Comparison of ENCODE assay signal across 10 cellular contexts in the genomic region with DNA sequence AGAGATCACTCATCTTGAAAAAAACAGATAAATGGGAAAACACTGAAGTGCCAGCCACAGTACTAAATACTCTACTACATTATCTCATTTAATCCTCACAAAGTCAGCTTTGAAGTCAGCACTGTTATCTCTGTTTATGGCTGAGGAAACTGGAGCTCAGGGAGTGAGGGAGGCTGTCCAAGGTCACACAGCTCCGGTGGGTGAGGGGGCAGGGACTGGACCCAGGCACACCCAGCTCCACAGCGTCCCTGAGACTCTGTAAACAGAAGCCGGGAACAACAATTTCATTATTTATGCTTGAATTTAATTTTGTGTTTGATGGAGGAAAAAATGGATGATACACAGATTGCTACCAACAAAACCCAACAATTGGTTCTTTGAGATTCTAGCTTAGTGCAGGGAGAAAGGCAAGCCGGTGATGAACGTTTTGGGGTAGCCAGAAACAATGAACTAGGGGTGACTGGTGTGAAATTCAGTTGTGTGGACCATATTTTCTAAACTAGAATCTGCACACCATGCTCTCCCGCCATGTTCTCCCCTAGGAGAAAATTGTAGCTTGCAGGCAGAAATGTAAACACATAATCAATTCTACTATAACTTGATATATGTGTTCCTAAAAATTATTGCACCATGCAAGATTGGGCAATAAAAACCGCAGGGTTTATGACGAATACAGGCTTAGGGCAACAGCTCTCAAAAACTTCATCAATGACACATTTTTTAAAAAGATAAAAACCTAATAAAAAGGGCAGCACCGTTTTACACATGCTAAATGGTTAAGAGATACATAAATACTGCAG. TPM values are rescaled to one million over a fixed set of nuclear protein-coding genes. Genes with fewer than 3 reads are reported as not detected.
DNase-seq lines count a peak whose midpoint lies in the region; ATAC-seq, FAIRE-seq and TF ChIP-seq lines count a peak whose summit lies in the region.
"Had no signal": no experiment of that assay in that cellular context is flagged by ENCODE, and none has a peak within 500 bp of the region (broad histone marks: within the 10 kb centered on the region; RNA-seq: fewer than 3 reads in every experiment).

A gene with protein sequence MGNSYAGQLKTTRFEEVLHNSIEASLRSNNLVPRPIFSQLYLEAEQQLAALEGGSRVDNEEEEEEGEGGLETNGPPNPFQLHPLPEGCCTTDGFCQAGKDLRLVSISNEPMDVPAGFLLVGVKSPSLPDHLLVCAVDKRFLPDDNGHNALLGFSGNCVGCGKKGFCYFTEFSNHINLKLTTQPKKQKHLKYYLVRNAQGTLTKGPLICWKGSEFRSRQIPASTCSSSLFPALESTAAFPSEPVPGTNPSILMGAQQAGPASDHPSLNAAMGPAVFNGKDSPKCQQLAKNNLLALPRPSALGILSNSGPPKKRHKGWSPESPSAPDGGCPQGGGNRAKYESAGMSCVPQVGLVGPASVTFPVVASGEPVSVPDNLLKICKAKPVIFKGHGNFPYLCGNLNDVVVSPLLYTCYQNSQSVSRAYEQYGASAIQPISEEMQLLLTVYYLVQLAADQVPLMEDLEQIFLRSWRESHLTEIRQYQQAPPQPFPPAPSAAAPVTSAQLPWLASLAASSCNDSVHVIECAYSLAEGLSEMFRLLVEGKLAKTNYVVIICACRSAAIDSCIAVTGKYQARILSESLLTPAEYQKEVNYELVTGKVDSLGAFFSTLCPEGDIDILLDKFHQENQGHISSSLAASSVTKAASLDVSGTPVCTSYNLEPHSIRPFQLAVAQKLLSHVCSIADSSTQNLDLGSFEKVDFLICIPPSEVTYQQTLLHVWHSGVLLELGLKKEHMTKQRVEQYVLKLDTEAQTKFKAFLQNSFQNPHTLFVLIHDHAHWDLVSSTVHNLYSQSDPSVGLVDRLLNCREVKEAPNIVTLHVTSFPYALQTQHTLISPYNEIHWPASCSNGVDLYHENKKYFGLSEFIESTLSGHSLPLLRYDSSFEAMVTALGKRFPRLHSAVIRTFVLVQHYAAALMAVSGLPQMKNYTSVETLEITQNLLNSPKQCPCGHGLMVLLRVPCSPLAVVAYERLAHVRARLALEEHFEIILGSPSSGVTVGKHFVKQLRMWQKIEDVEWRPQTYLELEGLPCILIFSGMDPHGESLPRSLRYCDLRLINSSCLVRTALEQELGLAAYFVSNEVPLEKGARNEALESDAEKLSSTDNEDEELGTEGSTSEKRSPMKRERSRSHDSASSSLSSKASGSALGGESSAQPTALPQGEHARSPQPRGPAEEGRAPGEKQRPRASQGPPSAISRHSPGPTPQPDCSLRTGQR (N-terminal part only) (plus strand): TSS at position 768 of the 800 bp plus-strand sequence. CDS start 22,570 bp downstream, outside the sequence.

- peak; percentile 46 for DNase-seq in ELR (ENCODE audit: low read depth)
- DNase-seq in NCI-H2081 (lab: John Stamatoyannopoulos, UW) = peak; percentile 42 to 74
- peak; percentile 73 for DNase-seq in bronchial epithelial cell (ENCODE audit: low read depth)
- no peak for DNase-seq in midbrain (lab: John Stamatoyannopoulos, UW)
- no peak for DNase-seq in iPS-NIHi11 (ENCODE audit: low spot score)
- DNase-seq in activated CD4-positive, CD25-positive, alpha-beta regulatory T cell treated with anti-CD3 and anti-CD28 coated beads, Interleukin-2, amount 50 U/mL, for 72 hours = no peak
- DNase-seq: DMS79, NCI-H1105 had no signal

- TF ChIP-seq CTCF in bronchial epithelial cell (IDR thresholded peaks at IDR 0.05; ENCODE audit: insufficient read depth, low read length, severe bottlenecking) = no peak

- peaks cover 5% of the 10 kb centered on the region for H3K27me3 ChIP-seq in bronchial epithelial cell (ENCODE audit: control insufficient read depth, insufficient read depth, low read length)

- H3K4me3 ChIP-seq in bronchial epithelial cell (ENCODE audit: low read depth, low read length) = no peak within 1 kb of the TSS
- H3K4me3 ChIP-seq in mesodermal cell (ENCODE audit: extremely low read depth, insufficient read depth, low read length, poor library complexity, severe bottlenecking) = no peak within 1 kb of the TSS

- H3K36me3 ChIP-seq in bronchial epithelial cell (ENCODE audit: control insufficient read depth, insufficient read depth, low read length) (no peaks in the 10 kb centered on the region), mesodermal cell (ENCODE audit: control insufficient read depth, insufficient read depth, low read length) (peaks cover 6% of the 10 kb centered on the region)

- peaks cover 19% of the 10 kb centered on the region for H3K4me1 ChIP-seq in mesodermal cell (ENCODE audit: control insufficient read depth, insufficient read depth, low read length, poor library complexity, severe bottlenecking)

- no peaks in the 10 kb centered on the region for H3K9me3 ChIP-seq in mesodermal cell (ENCODE audit: control insufficient read depth, low read length)

- WGBS in mesodermal cell (ENCODE audit: insufficient coverage in 2 of 2), 2 experiments = 89 to 100% methylated on average over 2 to 4 of the region's 9 CpGs

- FAIRE-seq in bronchial epithelial cell (lab: Jason Lieb, UNC) = no peak

- no peak for ATAC-seq in HG03432 (IDR thresholded peaks at IDR 0.05; ENCODE audit: unreplicated experiment)

- peak within 1 kb of the TSS; percentile 23 for H3K27ac ChIP-seq in mesodermal cell (ENCODE audit: low read depth, low read length, severe bottlenecking)

RNA-seq across cellular contexts. Expression of the gene that starts here (rescaled TPM):
- under 0.01 TPM in 2 replicates for total RNA-seq in bronchial epithelial cell
- polyA plus RNA-seq in mesodermal cell (2013, experiment 1 of 2) = 19.7 TPM
- polyA plus RNA-seq in mesodermal cell (2013, experiment 2 of 2) = 15.9 TPM

Comparison
In these comparisons a context has a peak if more than half of its experiments do, and no peak if none do; other contexts are left out.
1. Peak in DNase-seq in bronchial epithelial cell; RNA of the gene not detected or under 1 TPM.
2. DNase-seq: peak in ELR (single experiment) and NCI-H2081 (2 of 2); none in midbrain (single experiment), iPS-NIHi11 (single experiment) and activated CD4-positive, CD25-positive, alpha-beta regulatory T cell treated with anti-CD3 and anti-CD28 coated beads, Interleukin-2, amount 50 U/mL, for 72 hours (single experiment).